In genomic region chr2:216012133-216012829, GRCh38 we compare ENCODE assay signal across 1 cellular context.
TF ChIP-seq lines count a peak whose summit lies in the region.

No MANE protein-coding gene starts in this region.

TF ChIP-seq in IMR-90, 13 proteins besides CTCF, POLR2A, EP300 and RAD21 (continued from another document):
- TF ChIP-seq CEBPB (IDR thresholded peaks at IDR 0.05; ENCODE audit: low read depth, low read length) = no peak
- no peak for TF ChIP-seq ELK1 (IDR thresholded peaks at IDR 0.05; ENCODE audit: borderline replicate concordance, low read depth, low read length)
- no peak for TF ChIP-seq SMC3 (IDR thresholded peaks at IDR 0.05; ENCODE audit: low read depth, low read length)
- no peak for TF ChIP-seq RFX5 (IDR thresholded peaks at IDR 0.05; ENCODE audit: low read depth, low read length)
- no peak for TF ChIP-seq CHD1 (IDR thresholded peaks at IDR 0.05; ENCODE audit: low read depth, low read length)
- TF ChIP-seq MAZ (IDR thresholded peaks at IDR 0.05; ENCODE audit: borderline replicate concordance, low read depth, low read length) = no peak
- TF ChIP-seq NFE2L2 (IDR thresholded peaks at IDR 0.05; ENCODE audit: low read depth, low read length) = no peak
- no peak for TF ChIP-seq MAFK (IDR thresholded peaks at IDR 0.05; ENCODE audit: low read depth, low read length)
- no peak for TF ChIP-seq MXI1 (IDR thresholded peaks at IDR 0.05; ENCODE audit: borderline replicate concordance, low read depth, low read length)
- TF ChIP-seq BHLHE40 (IDR thresholded peaks at IDR 0.05; ENCODE audit: low read depth, low read length) = no peak
- TF ChIP-seq RCOR1 (IDR thresholded peaks at IDR 0.05; ENCODE audit: insufficient replicate concordance, low read length) = no peak
- no peak for TF ChIP-seq FOS (IDR thresholded peaks at IDR 0.05; ENCODE audit: low read depth, low read length)
TF ChIP-seq in IMR-90: peak in this region for 0.
